Comparison of ENCODE assay signal across 1 cellular context in the genomic region with DNA sequence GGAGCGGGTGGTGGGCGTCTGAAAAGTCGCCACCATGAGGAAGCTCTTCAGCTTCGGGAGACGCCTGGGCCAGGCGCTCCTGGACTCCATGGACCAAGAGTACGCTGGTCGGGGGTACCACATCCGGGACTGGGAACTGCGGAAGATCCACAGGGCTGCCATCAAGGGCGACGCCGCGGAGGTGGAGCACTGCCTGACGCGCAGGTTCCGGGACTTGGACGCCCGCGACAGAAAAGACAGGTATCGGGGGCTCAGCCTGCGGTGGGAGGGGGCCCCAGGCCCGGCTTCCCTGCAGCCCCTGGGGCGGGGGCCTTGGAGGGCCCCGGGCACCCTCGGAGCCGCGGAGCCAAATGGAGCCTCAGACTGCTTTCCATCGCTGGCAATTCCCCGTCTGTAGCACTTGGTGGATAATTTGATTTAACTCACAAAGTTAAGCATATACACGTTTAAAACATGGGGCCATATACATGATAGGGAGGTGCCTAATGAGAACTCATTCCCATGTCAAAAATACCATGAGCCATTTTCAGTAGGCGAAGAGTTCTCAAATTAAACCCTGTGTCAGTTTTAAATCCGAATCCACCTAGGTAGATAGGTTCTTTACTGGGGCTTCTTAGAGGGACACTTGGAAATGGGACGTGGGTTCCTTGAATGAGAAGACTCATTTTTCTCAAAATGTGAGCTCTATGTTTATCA.
TF ChIP-seq lines count a peak whose summit lies in the region.

No MANE protein-coding gene starts in this region.

TF ChIP-seq in HEK293, 187 proteins besides CTCF, POLR2A, EP300 and RAD21:
- TF ChIP-seq ZBTB20 (tag by site-specific recombination; IDR thresholded peaks at IDR 0.05) = peak; percentile 17; the same call in 1 of the 2 replicates
